8 cellular contexts compared by ENCODE assay signal in the genomic region with DNA sequence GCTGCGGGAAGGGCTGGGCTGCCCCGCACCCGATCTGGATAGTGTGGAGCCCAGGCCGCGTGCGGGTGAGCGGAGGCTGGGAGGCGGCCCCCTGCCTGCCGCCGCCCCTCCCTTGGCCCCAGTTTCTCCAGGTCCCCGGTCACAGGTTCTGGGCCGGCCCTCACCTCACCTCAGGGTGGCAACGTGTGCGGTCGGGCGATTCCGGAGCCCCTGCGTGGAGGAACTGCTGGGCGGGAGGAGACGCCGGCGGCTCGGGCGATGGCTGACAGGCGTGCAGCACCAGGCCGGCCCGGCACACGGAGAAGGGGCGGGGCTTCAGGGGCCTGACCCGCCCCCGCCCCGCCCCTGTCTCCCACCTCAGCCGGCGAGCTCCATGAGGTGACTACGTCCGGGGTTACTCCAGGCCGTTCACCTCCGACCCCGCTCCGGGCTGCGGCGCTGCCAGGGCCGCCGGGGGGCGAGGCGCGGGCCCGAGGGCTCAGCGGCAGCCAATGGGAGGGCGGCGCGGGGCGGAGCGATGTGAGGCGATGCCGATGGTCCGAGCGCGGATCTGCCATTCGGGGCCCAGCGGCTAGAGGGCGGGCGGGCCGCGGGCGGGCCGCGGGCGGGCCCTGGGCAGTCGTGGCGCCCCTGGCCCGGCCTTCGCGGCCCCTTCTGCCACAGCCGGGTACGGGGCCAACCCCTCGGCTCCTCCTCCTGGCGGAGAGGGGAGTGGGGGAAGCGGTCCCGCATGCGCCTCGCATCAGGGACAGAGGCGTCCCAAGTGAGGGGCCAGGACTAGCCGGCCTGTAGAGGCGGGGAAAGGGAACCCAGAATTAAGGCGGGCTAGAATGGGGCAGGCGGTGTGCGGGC. TPM values are rescaled to one million over a fixed set of nuclear protein-coding genes. Genes with fewer than 3 reads are reported as not detected.
DNase-seq lines count a peak whose midpoint lies in the region; ATAC-seq and TF ChIP-seq lines count a peak whose summit lies in the region.

No MANE protein-coding gene starts in this region.

- H3K27ac ChIP-seq in VCaP: peak overlapping the region; percentile 98
- H3K27ac ChIP-seq in breast epithelium: peak overlapping the region; percentile 84 to 91
- H3K27ac ChIP-seq in smooth muscle cell (ENCODE audit: low read depth): peak overlapping the region; percentile 68

- H2AFZ ChIP-seq in smooth muscle cell (ENCODE audit: low read depth): peak overlapping the region; percentile 86

- intact Hi-C loops in breast epithelium (cut with DNase I; ENCODE audit: low total_unique reads): no loop called here

- no peak for TF ChIP-seq POLR2A in breast epithelium (IDR thresholded peaks at IDR 0.05)

- H3K9ac ChIP-seq in smooth muscle cell (ENCODE audit: low read depth): peak overlapping the region; percentile 71

- H3K36me3 ChIP-seq in breast epithelium (no peaks in the 10 kb centered on the region), smooth muscle cell (ENCODE audit: low read depth) (no peaks in the 10 kb centered on the region)

- ATAC-seq in GM18867 (IDR thresholded peaks at IDR 0.05; ENCODE audit: unreplicated experiment) (peak; percentile 91), HG03097 (IDR thresholded peaks at IDR 0.05; ENCODE audit: low FRiP score, unreplicated experiment) (peak; percentile 90)

- H3K27me3 ChIP-seq in breast epithelium (no peaks in the 10 kb centered on the region), smooth muscle cell (ENCODE audit: low read depth) (no peaks in the 10 kb centered on the region)

- no peaks in the 10 kb centered on the region for H3F3A ChIP-seq in smooth muscle cell (ENCODE audit: low read depth)

- DNase-seq in AG04449 (ENCODE audit: low read depth, low spot score) (no peak), NCI-H2171 treated with DMSO at 0.1 percent for 48 hours (lab: John Stamatoyannopoulos, UW) (peak; percentile 77), breast epithelium (ENCODE audit: low spot score in 2 of 2) (peak; percentile 77 to 80), iPS-NIHi7 (ENCODE audit: extremely low spot score) (peak; percentile 99), smooth muscle cell (lab: John Stamatoyannopoulos, UW; ENCODE audit: unreplicated experiment) (peak; percentile 76)

- CTCF ChIA-PET in AG04449 (lab: Yijun Ruan, JAX): interaction anchor here (0.7 to 4.6 kb wide), 10 partner anchors 12 to 756 kb away, joined by 3 to 44 read pairs (median 4); partner anchors contain the start of gene C17orf78

- H3K4me2 ChIP-seq in smooth muscle cell: peak overlapping the region; percentile 86

- H3K4me3 ChIP-seq in AG04449 (ENCODE audit: low read depth, low read length): peak overlapping the region; percentile 73
- peak overlapping the region; percentile 57 to 90 (median 82) for H3K4me3 ChIP-seq in breast epithelium
- peak overlapping the region; percentile 81 for H3K4me3 ChIP-seq in smooth muscle cell

- H3K9me3 ChIP-seq in breast epithelium (no peaks in the 10 kb centered on the region), smooth muscle cell (replicated peaks; ENCODE audit: low read depth) (no peaks in the 10 kb centered on the region)

- TF ChIP-seq CTCF in AG04449 (IDR thresholded peaks at IDR 0.05; ENCODE audit: insufficient read depth, low read length, missing control alignments) (peak; percentile 32), VCaP (conservative IDR thresholded peaks at IDR 0.05) (peak; percentile 66), breast epithelium (IDR thresholded peaks at IDR 0.05) (peak in 1 of 3 donors; percentile 41), smooth muscle cell (IDR thresholded peaks at IDR 0.05; ENCODE audit: borderline replicate concordance, insufficient read depth, poor library complexity, severe bottlenecking) (peak; percentile 23)

- POLR2A ChIA-PET in AG04449 (lab: Yijun Ruan, JAX): interaction anchor here (0.5 kb wide), 1 partner anchor 42 kb away, joined by 3 read pairs; no protein-coding TSS in a partner anchor

- peaks cover 30% of the 10 kb centered on the region for H4K20me1 ChIP-seq in smooth muscle cell (ENCODE audit: low read depth)

- 2% methylated on average over 31 of the region's 88 CpGs for WGBS in smooth muscle cell (ENCODE audit: low lambda C conversion rate)

- H3K4me1 ChIP-seq in breast epithelium (peaks cover 0 to 5% of the 10 kb centered on the region in 2 donors), smooth muscle cell (ENCODE audit: low read depth) (peaks cover 28% of the 10 kb centered on the region)

- H3K79me2 ChIP-seq in smooth muscle cell (ENCODE audit: low read depth): peaks cover 39% of the 10 kb centered on the region

RNA-seq across cellular contexts. Expression of gene C17orf78, which starts 16.7 kb away (rescaled TPM):
- total RNA-seq in breast epithelium: not detected
- not detected in 2 replicates for total RNA-seq in smooth muscle cell
- polyA plus RNA-seq in smooth muscle cell: not detected in 2 replicates

RNA-seq across cellular contexts. Expression of gene ACACA, which starts 47.6 kb away (rescaled TPM):
- total RNA-seq in breast epithelium (10 to 100 TPM; 32.8 to 46.5 (median 36.1) TPM), smooth muscle cell (33.9 and 38.9 TPM in 2 replicates)
- 16.4 and 21.4 TPM in 2 replicates for polyA plus RNA-seq in smooth muscle cell

RNA-seq across cellular contexts. Expression of gene TADA2A, which starts 47.6 kb away (rescaled TPM):
- total RNA-seq in breast epithelium: 10 to 100 TPM; 14.7 to 36.1 (median 26.3) TPM
- 10.8 and 11.8 TPM in 2 replicates for total RNA-seq in smooth muscle cell
- 6.0 and 9.7 TPM in 2 replicates for polyA plus RNA-seq in smooth muscle cell
